ENCODE assay signal across 13 cellular contexts in genomic region chr22:41334215-41334614, GRCh38.
"Had no signal": no experiment of that assay in that cellular context is flagged by ENCODE, and none has a peak within 500 bp of the region (broad histone marks: within the 10 kb centered on the region; RNA-seq: fewer than 3 reads in every experiment).

No MANE protein-coding gene starts in this region.

- H3K27me3 Mint-ChIP-seq: activated CD4-positive, alpha-beta T cell treated with anti-CD3 and anti-CD28 coated beads for 36 hours; naive B cell had no signal

- H3K9me3 ChIP-seq: prostate gland, tibial artery had no signal

- ATAC-seq: activated CD4-positive, alpha-beta T cell treated with anti-CD3 and anti-CD28 coated beads for 36 hours; activated naive CD4-positive, alpha-beta T cell treated with anti-CD3 and anti-CD28 coated beads, Interleukin-2, amount 50 U/mL, for 72 hours; sciatic nerve; stimulated activated naive CD8-positive, alpha-beta T cell treated with anti-CD3 and anti-CD28 coated beads, Interleukin-15, Interleukin-2, amounts not matched to agents 100 U/mL and 50 U/mL, for 24 hours; WTC11 had no signal

- H3K4me3 Mint-ChIP-seq: activated CD4-positive, alpha-beta T cell treated with anti-CD3 and anti-CD28 coated beads for 36 hours; naive B cell; neural crest cell; WTC11 had no signal

- H3K27ac Mint-ChIP-seq: activated CD4-positive, alpha-beta T cell treated with anti-CD3 and anti-CD28 coated beads for 36 hours had no signal

- H3K27me3 ChIP-seq: dorsolateral prefrontal cortex, tibial artery had no signal

- H3K9me3 Mint-ChIP-seq: activated naive CD4-positive, alpha-beta T cell treated with anti-CD3 and anti-CD28 coated beads, Interleukin-2, amount 50 U/mL, for 72 hours; naive B cell; neural crest cell; WTC11 had no signal

- H3K4me1 Mint-ChIP-seq: neural crest cell, WTC11 had no signal

- DNase-seq: activated CD4-positive, alpha-beta T cell treated with anti-CD3 and anti-CD28 coated beads for 36 hours; activated CD4-positive, alpha-beta T cell treated with anti-CD3 and anti-CD28 coated beads, Interleukin-2, amount 50 U/mL, for 48 hours; activated gamma-delta T cell; hypothalamus; naive B cell; stimulated activated naive CD8-positive, alpha-beta T cell treated with anti-CD3 and anti-CD28 coated beads, Interleukin-15, Interleukin-2, amounts not matched to agents 100 U/mL and 50 U/mL, for 24 hours; tibial artery had no signal

- H3K4me3 ChIP-seq: dorsolateral prefrontal cortex, prostate gland, tibial artery had no signal

- H3K27ac ChIP-seq: prostate gland, tibial artery had no signal

- H3K4me1 ChIP-seq: prostate gland, tibial artery had no signal
